ENCODE assay signal across 16 cellular contexts in the genomic region with DNA sequence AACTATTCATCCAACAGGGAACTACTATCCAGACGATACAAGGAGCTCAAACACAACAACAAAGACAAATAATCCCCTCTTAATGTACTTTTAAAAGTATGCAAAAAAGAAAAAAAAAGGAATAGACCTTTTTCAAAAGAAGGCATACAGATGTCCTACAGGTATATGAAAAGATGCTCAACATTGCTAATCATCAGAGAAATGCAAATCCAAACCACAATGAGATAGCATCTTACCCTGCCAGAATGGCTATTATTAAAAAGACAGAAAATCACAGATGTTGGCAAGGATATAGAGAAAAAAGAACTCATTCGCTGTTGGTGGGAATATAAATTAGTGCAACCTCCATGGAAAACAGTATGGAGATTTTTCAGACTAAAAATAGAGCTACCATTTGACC.
A peak's percentile ranks its signal among the peaks of the same experiment; 100 is the strongest.
DNase-seq lines count a peak whose midpoint lies in the region; ATAC-seq and TF ChIP-seq lines count a peak whose summit lies in the region.
"Had no signal": no experiment of that assay in that cellular context is flagged by ENCODE, and none has a peak within 500 bp of the region (broad histone marks: within the 10 kb centered on the region; RNA-seq: fewer than 3 reads in every experiment).

No MANE protein-coding gene starts in this region.

- no peaks in the 10 kb centered on the region for H3K9me3 ChIP-seq in DOHH2 (ENCODE audit: control insufficient read depth, insufficient read depth, low read length)
- no peaks in the 10 kb centered on the region for H3K9me3 ChIP-seq in osteoblast (ENCODE audit: low read depth, low read length)
- H3K9me3 ChIP-seq in right lobe of liver, result no peaks in the 10 kb centered on the region

- H3K27me3 Mint-ChIP-seq in GM23338 (ENCODE audit: insufficient read depth, low read depth, poor library complexity) (peaks cover 4% of the 10 kb centered on the region), activated B cell treated with CpG ODN at 0.5 μM for 24 hours (no peaks in the 10 kb centered on the region)
- H3K27me3 Mint-ChIP-seq: CD4-positive, alpha-beta memory T cell had no signal

- H3K4me3 ChIP-seq in DOHH2 (ENCODE audit: low read length) (peak overlapping the region; percentile 67), GM23338 (no peak overlapping the region), osteoblast (ENCODE audit: insufficient read depth, low read length) (no peak overlapping the region), right lobe of liver (no peak overlapping the region)

- peak overlapping the region; percentile 89 for H3K27ac ChIP-seq in DOHH2 (ENCODE audit: low read depth, low read length)
- no peak overlapping the region for H3K27ac ChIP-seq in GM23338 (ENCODE audit: low read depth)
- no peak overlapping the region for H3K27ac ChIP-seq in osteoblast (ENCODE audit: low read depth, low read length)
- H3K27ac ChIP-seq in right lobe of liver, result no peak overlapping the region

- H3K9me3 Mint-ChIP-seq in GM23338 (no peaks in the 10 kb centered on the region; the same call in 2 of the 3 replicates), activated B cell treated with CpG ODN at 0.5 μM for 24 hours (no peaks in the 10 kb centered on the region)

- no peak for TF ChIP-seq POLR2A in right lobe of liver (IDR thresholded peaks at IDR 0.05)

- 0 out of 2 replicates have a peak overlapping the region, but pooled peaks have one; percentile 28 for H2AFZ ChIP-seq in GM23338
- no peak overlapping the region for H2AFZ ChIP-seq in osteoblast (ENCODE audit: low read length)

- TF ChIP-seq CTCF in DOHH2 (IDR thresholded peaks at IDR 0.05; ENCODE audit: low read depth, low read length, poor library complexity, severe bottlenecking), result no peak
- no peak for TF ChIP-seq CTCF in GM23338 (conservative IDR thresholded peaks at IDR 0.05; ENCODE audit: low read depth in 2 of 2)
- TF ChIP-seq CTCF in activated B cell treated with CpG ODN at 0.5 μM for 24 hours (IDR thresholded peaks at IDR 0.05), result no peak
- TF ChIP-seq CTCF in osteoblast (IDR thresholded peaks at IDR 0.05; ENCODE audit: extremely low read depth, low read depth, low read length), result no peak
- no peak for TF ChIP-seq CTCF in right lobe of liver (IDR thresholded peaks at IDR 0.05)

- H3K9me2 ChIP-seq in DOHH2 (replicated peaks; ENCODE audit: control insufficient read depth, low read length) (no peaks in the 10 kb centered on the region), GM23338 (ENCODE audit: insufficient read depth) (no peaks in the 10 kb centered on the region)

- WGBS in right lobe of liver (ENCODE audit: insufficient coverage, low coverage, low lambda C conversion rate, missing lambda C conversion rate), result 79% methylated on average over 2 of the region's 2 CpGs

- no peaks in the 10 kb centered on the region for H3K27me3 ChIP-seq in DOHH2 (ENCODE audit: control insufficient read depth, low read length)
- H3K27me3 ChIP-seq in GM23338 (ENCODE audit: insufficient read depth), result no peaks in the 10 kb centered on the region
- H3K27me3 ChIP-seq in osteoblast (ENCODE audit: insufficient read depth, low read length), result no peaks in the 10 kb centered on the region
- H3K27me3 ChIP-seq in right lobe of liver, result no peaks in the 10 kb centered on the region

- H3K27ac Mint-ChIP-seq in GM23338, result no peak overlapping the region
- peak overlapping the region; percentile 41 for H3K27ac Mint-ChIP-seq in activated B cell treated with CpG ODN at 0.5 μM for 24 hours

- peaks cover 12% of the 10 kb centered on the region; the same call in 2 of the 3 replicates for H3K4me1 Mint-ChIP-seq in GM23338
- H3K4me1 Mint-ChIP-seq in activated B cell treated with CpG ODN at 0.5 μM for 24 hours, result peaks cover 86% of the 10 kb centered on the region

- no peak for ATAC-seq in GM23338
- ATAC-seq in activated B cell treated with CpG ODN at 0.5 μM for 24 hours (ENCODE audit: low read depth), result no peak
- ATAC-seq in right lobe of liver, result no peak

- no peak for DNase-seq in GM23338 (ENCODE audit: low spot score)
- no peak for DNase-seq in activated B cell treated with CpG ODN at 0.5 μM for 24 hours
- peak; percentile 34 for DNase-seq in osteoblast (ENCODE audit: insufficient read length, low spot score, missing footprints)
- DNase-seq in right lobe of liver, result no peak
- DNase-seq in dermis blood vessel endothelial cell, result no peak
- no peak for DNase-seq in middle frontal gyrus (ENCODE audit: extremely low spot score, low spot score)
- DNase-seq in activated gamma-delta T cell (lab: John Stamatoyannopoulos, UW), result no peak
- DNase-seq: CD4-positive, alpha-beta memory T cell; DND-41; HCEC 1CT; NCI-H146; NCI-H2107; NCI-H345; NCI-H526 treated with DMSO at 0.1 percent for 48 hours; NK-92 treated with Interleukin-12 subunit alpha and Interleukin-12 subunit beta, amount 100 ng/mL, for 24 hours had no signal

- H3K4me1 ChIP-seq in DOHH2 (ENCODE audit: control insufficient read depth, low read length) (peaks cover 99% of the 10 kb centered on the region), GM23338 (ENCODE audit: insufficient read depth) (0 out of 2 replicates have a peak, but pooled peaks cover 3% of the 10 kb centered on the region), osteoblast (ENCODE audit: insufficient read depth, low read length) (no peaks in the 10 kb centered on the region), right lobe of liver (peaks cover 0 to 56% (median 21%) of the 10 kb centered on the region in 4 donors)

- H3K36me3 Mint-ChIP-seq in GM23338 (ENCODE audit: low read depth), result no peaks in the 10 kb centered on the region
- H3K36me3 Mint-ChIP-seq in activated B cell treated with CpG ODN at 0.5 μM for 24 hours (ENCODE audit: low read depth), result no peaks in the 10 kb centered on the region
- H3K36me3 Mint-ChIP-seq: CD4-positive, alpha-beta memory T cell had no signal

- CTCF ChIA-PET in activated B cell treated with CpG ODN at 0.5 μM for 24 hours (lab: Charles Lee), result interaction anchor here (0.7 to 7.4 kb wide), 3 partner anchors 19 to 111 kb away, joined by 3 to 119 read pairs (median 3); no protein-coding TSS in a partner anchor

- H3K36me3 ChIP-seq in DOHH2 (ENCODE audit: control insufficient read depth, low read length) (peaks cover 13% of the 10 kb centered on the region), GM23338 (ENCODE audit: insufficient read depth) (no peaks in the 10 kb centered on the region), osteoblast (ENCODE audit: insufficient read depth, low read length) (no peaks in the 10 kb centered on the region), right lobe of liver (no peaks in the 10 kb centered on the region)

- POLR2A ChIA-PET in activated B cell treated with CpG ODN at 0.5 μM for 24 hours (lab: Charles Lee), result interaction anchor here (0.6 to 7.4 kb wide), 11 partner anchors 18 to 857 kb away, joined by 4 to 177 read pairs (median 12); a partner anchor contains a TSS

- H3F3A ChIP-seq in DOHH2 (ENCODE audit: control insufficient read depth, insufficient read depth), result peaks cover 37% of the 10 kb centered on the region
- no peaks in the 10 kb centered on the region for H3F3A ChIP-seq in GM23338 (replicated peaks; ENCODE audit: low read depth)

- no peak overlapping the region for H3K4me3 Mint-ChIP-seq in GM23338
- peak overlapping the region; percentile 16 for H3K4me3 Mint-ChIP-seq in activated B cell treated with CpG ODN at 0.5 μM for 24 hours
- H3K4me3 Mint-ChIP-seq: CD4-positive, alpha-beta memory T cell had no signal

- intact Hi-C loops in activated B cell treated with CpG ODN at 0.5 μM for 24 hours (cut with micrococcal nuclease) (loop anchor here (5.0 kb wide), 1 partner anchor 363 kb away; a partner anchor contains a TSS), right lobe of liver (cut with DNase I) (no loop called here)

- H4K20me1 ChIP-seq in DOHH2 (ENCODE audit: control insufficient read depth, insufficient read depth, low read depth, low read length), result no peaks in the 10 kb centered on the region
- no peaks in the 10 kb centered on the region for H4K20me1 ChIP-seq in GM23338 (replicated peaks; ENCODE audit: insufficient read depth)
- no peaks in the 10 kb centered on the region for H4K20me1 ChIP-seq in osteoblast (ENCODE audit: insufficient read depth, low read length)

- H3K79me2 ChIP-seq in DOHH2 (ENCODE audit: control insufficient read depth, low read length) (no peaks in the 10 kb centered on the region), GM23338 (replicated peaks; ENCODE audit: insufficient read depth) (no peaks in the 10 kb centered on the region), osteoblast (ENCODE audit: insufficient read depth, low read length) (no peaks in the 10 kb centered on the region)

- H3K4me2 ChIP-seq in DOHH2 (ENCODE audit: low read length) (peak overlapping the region; percentile 92), GM23338 (no peak overlapping the region), osteoblast (ENCODE audit: insufficient read depth, low read length) (no peak overlapping the region)

TF ChIP-seq in GM23338, 12 proteins besides CTCF, POLR2A, EP300 and RAD21 (continues in another document):
- TF ChIP-seq POLR2AphosphoS5 (IDR thresholded peaks at IDR 0.05; ENCODE audit: low read depth) (no peak), ZNF114 (CRISPR knock-in tag; IDR thresholded peaks at IDR 0.05) (no peak), CREB1 (CRISPR knock-in tag; IDR thresholded peaks at IDR 0.05; ENCODE audit: low read depth) (no peak), EZH2 (IDR thresholded peaks at IDR 0.05; ENCODE audit: low read depth, unreplicated experiment) (no peak), EZH2phosphoT487 (IDR thresholded peaks at IDR 0.05; ENCODE audit: unreplicated experiment) (no peak)
